Comparison of ENCODE assay signal across 8 cellular contexts in the genomic region with DNA sequence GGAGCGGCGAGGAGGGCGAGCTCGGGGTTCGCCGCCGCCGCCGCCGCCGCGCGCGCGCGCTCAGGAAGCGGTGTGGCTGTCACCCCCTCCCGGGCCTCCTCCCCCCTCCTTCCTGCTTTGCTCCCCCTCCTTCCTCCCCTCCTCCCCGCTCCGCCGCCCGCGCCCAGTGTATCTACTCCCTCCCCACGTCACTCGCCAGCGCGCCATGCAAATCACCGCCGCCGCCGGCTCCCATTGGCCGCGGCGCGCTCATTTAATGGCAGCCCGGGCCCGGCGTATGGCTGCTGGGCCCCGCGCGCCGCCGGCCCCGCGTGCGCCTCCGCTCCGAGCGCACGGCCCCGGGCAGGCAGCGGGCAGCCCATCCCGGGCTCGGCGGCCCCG. TPM values are rescaled to one million over a fixed set of nuclear protein-coding genes. Genes with fewer than 3 reads are reported as not detected.
A peak's percentile ranks its signal among the peaks of the same experiment; 100 is the strongest.
DNase-seq lines count a peak whose midpoint lies in the region; ATAC-seq and TF ChIP-seq lines count a peak whose summit lies in the region.

No MANE protein-coding gene starts in this region.

- H3K4me1 Mint-ChIP-seq in chondrocyte (ENCODE audit: low read depth) = peaks cover 16% of the 10 kb centered on the region

- no peak for ATAC-seq in HG02981 (IDR thresholded peaks at IDR 0.05; ENCODE audit: unreplicated experiment)
- ATAC-seq in GM21619 (IDR thresholded peaks at IDR 0.05; ENCODE audit: unreplicated experiment) = no peak

- peak; percentile 96 for DNase-seq in DMS153 (lab: John Stamatoyannopoulos, UW)
- peak; percentile 55 for DNase-seq in T follicular helper cell (ENCODE audit: low read depth)
- DNase-seq in chondrocyte (ENCODE audit: low spot score) = no peak
- peak; percentile 5 to 21 for DNase-seq in stimulated activated CD8-positive, alpha-beta memory T cell treated with anti-CD3 and anti-CD28 coated beads, Interleukin-4, amount 100 ng/mL, for 4 hours (ENCODE audit: low read depth in 2 of 2, low spot score in 1 of 2)
- DNase-seq in NCI-H1694 (lab: John Stamatoyannopoulos, UW) = no peak

- H3K4me1 ChIP-seq in mesodermal cell (ENCODE audit: control insufficient read depth, insufficient read depth, low read length, poor library complexity, severe bottlenecking) = peaks cover 7% of the 10 kb centered on the region

- no peaks in the 10 kb centered on the region for H3K36me3 ChIP-seq in mesodermal cell (ENCODE audit: control insufficient read depth, insufficient read depth, low read length)

- peak overlapping the region; percentile 27 for H3K4me3 ChIP-seq in mesodermal cell (ENCODE audit: extremely low read depth, insufficient read depth, low read length, poor library complexity, severe bottlenecking)

- H3K9me3 Mint-ChIP-seq in chondrocyte (ENCODE audit: low read depth) = no peaks in the 10 kb centered on the region

- no peak overlapping the region for H3K27ac ChIP-seq in mesodermal cell (ENCODE audit: low read depth, low read length, severe bottlenecking)

- no peak for TF ChIP-seq CTCF in chondrocyte (IDR thresholded peaks at IDR 0.05)

- no peak overlapping the region for H3K27ac Mint-ChIP-seq in chondrocyte (ENCODE audit: unreplicated experiment)

- H3K36me3 Mint-ChIP-seq in chondrocyte (ENCODE audit: low read depth) = peaks cover 2% of the 10 kb centered on the region

- peak overlapping the region; percentile 9 for H3K4me3 Mint-ChIP-seq in chondrocyte (ENCODE audit: unreplicated experiment)

- peaks cover 66% of the 10 kb centered on the region for H3K27me3 Mint-ChIP-seq in chondrocyte (ENCODE audit: low read depth)

- 0% methylated on average over 19 to 39 of the region's 56 CpGs for WGBS in mesodermal cell (ENCODE audit: insufficient coverage in 2 of 2), 2 experiments

- no peaks in the 10 kb centered on the region for H3K9me3 ChIP-seq in mesodermal cell (ENCODE audit: control insufficient read depth, low read length)

RNA-seq across cellular contexts. Expression of a gene that starts 0.3 kb away (rescaled TPM):
- total RNA-seq in chondrocyte = not detected in 3 replicates
- 0.29 TPM for polyA plus RNA-seq in mesodermal cell (2013, experiment 1 of 2)
- 0.25 TPM for polyA plus RNA-seq in mesodermal cell (2013, experiment 2 of 2)

Comparison
In these comparisons a context has a peak if more than half of its experiments do, and no peak if none do; other contexts are left out.
1. DNase-seq: peak in DMS153 (single experiment), T follicular helper cell (single experiment) and stimulated activated CD8-positive, alpha-beta memory T cell treated with anti-CD3 and anti-CD28 coated beads, Interleukin-4, amount 100 ng/mL, for 4 hours (2 of 2); none in chondrocyte (single experiment) and NCI-H1694 (single experiment).